In genomic region chr19:42528354-42529247, GRCh38 we compare ENCODE assay signal across 9 cellular contexts. TPM values are rescaled to one million over a fixed set of nuclear protein-coding genes. Genes with fewer than 3 reads are reported as not detected.
A peak's percentile ranks its signal among the peaks of the same experiment; 100 is the strongest.
DNase-seq lines count a peak whose midpoint lies in the region; ATAC-seq and TF ChIP-seq lines count a peak whose summit lies in the region.
"Had no signal": no experiment of that assay in that cellular context is flagged by ENCODE, and none has a peak within 500 bp of the region (broad histone marks: within the 10 kb centered on the region; RNA-seq: fewer than 3 reads in every experiment).

CEACAM1 (minus strand) TSS chr19:42528481; CDS start chr19:42528374, 107 bp downstream.

- no peak for TF ChIP-seq POLR2A in suprapubic skin (IDR thresholded peaks at IDR 0.05)
- TF ChIP-seq POLR2A in sigmoid colon (IDR thresholded peaks at IDR 0.05) = peak in 1 of 2 donors; percentile 43

- no peaks in the 10 kb centered on the region for H3F3A ChIP-seq in SU-DHL-6 (ENCODE audit: insufficient read depth)

- TF ChIP-seq CTCF in SU-DHL-6 (IDR thresholded peaks at IDR 0.05; ENCODE audit: insufficient read depth, low read length, poor library complexity, severe bottlenecking) (no peak), suprapubic skin (IDR thresholded peaks at IDR 0.05) (no peak), sigmoid colon (IDR thresholded peaks at IDR 0.05) (no peak), osteocyte (IDR thresholded peaks at IDR 0.05) (no peak)

- no peaks in the 10 kb centered on the region for H3K9me2 ChIP-seq in SU-DHL-6 (replicated peaks; ENCODE audit: insufficient read depth, low read length)

- ATAC-seq in memory B cell (ENCODE audit: low read depth) = peak; percentile 67
- no peak for ATAC-seq in HG03175 (IDR thresholded peaks at IDR 0.05; ENCODE audit: unreplicated experiment)

- H3K4me1 ChIP-seq in suprapubic skin (peaks cover 13% of the 10 kb centered on the region), sigmoid colon (peaks cover 0 to 4% (median 0%) of the 10 kb centered on the region in 4 donors)
- H3K4me1 ChIP-seq: SJSA1 had no signal

- H3K79me2 ChIP-seq in SU-DHL-6 (ENCODE audit: insufficient read depth, low read length) = no peaks in the 10 kb centered on the region

- H3K4me1 Mint-ChIP-seq in memory B cell (peaks cover 41% of the 10 kb centered on the region), osteocyte (ENCODE audit: unreplicated experiment) (peaks cover 3% of the 10 kb centered on the region)

- TF ChIP-seq EP300 in suprapubic skin (IDR thresholded peaks at IDR 0.05) (no peak), sigmoid colon (IDR thresholded peaks at IDR 0.05) (no peak)

- no peak within 1 kb of the TSS for H3K4me3 ChIP-seq in SU-DHL-6 (ENCODE audit: insufficient read depth, low read length, poor library complexity, severe bottlenecking)
- H3K4me3 ChIP-seq in suprapubic skin = peak within 1 kb of the TSS; percentile 25
- no peak within 1 kb of the TSS for H3K4me3 ChIP-seq in sigmoid colon
- H3K4me3 ChIP-seq: SJSA1 had no signal

- DNase-seq in GM19238 (ENCODE audit: insufficient read length, low spot score) (peak; percentile 53), amniotic epithelial cell (ENCODE audit: low read depth) (peak; percentile 7), memory B cell (ENCODE audit: low spot score in 2 of 2) (no peak), suprapubic skin (ENCODE audit: low spot score in 2 of 2) (no peak), sigmoid colon (no peak), osteocyte (ENCODE audit: extremely low spot score, unreplicated experiment) (no peak)

- no peaks in the 10 kb centered on the region for H3K9me3 Mint-ChIP-seq in memory B cell
- H3K9me3 Mint-ChIP-seq in osteocyte (ENCODE audit: unreplicated experiment) = no peaks in the 10 kb centered on the region

- H3K36me3 Mint-ChIP-seq in memory B cell (no peaks in the 10 kb centered on the region), osteocyte (ENCODE audit: unreplicated experiment) (no peaks in the 10 kb centered on the region)

- intact Hi-C loops in sigmoid colon (cut with DNase I) = loop anchor here (1.0 kb wide), 1 partner anchor 79 kb away; no protein-coding TSS in a partner anchor

- H3K9ac ChIP-seq in SU-DHL-6 (ENCODE audit: low read length) = peak within 1 kb of the TSS; percentile 40

- H3K4me3 Mint-ChIP-seq in memory B cell (peak within 1 kb of the TSS; percentile 87), osteocyte (ENCODE audit: unreplicated experiment) (no peak within 1 kb of the TSS)

- H3K27me3 ChIP-seq in SU-DHL-6 (ENCODE audit: low read length) (no peaks in the 10 kb centered on the region), suprapubic skin (no peaks in the 10 kb centered on the region), sigmoid colon (no peaks in the 10 kb centered on the region)
- H3K27me3 ChIP-seq: SJSA1 had no signal

- no peaks in the 10 kb centered on the region for H3K9me3 ChIP-seq in SU-DHL-6 (ENCODE audit: insufficient read depth, low read length)
- H3K9me3 ChIP-seq in suprapubic skin = no peaks in the 10 kb centered on the region
- no peaks in the 10 kb centered on the region for H3K9me3 ChIP-seq in sigmoid colon
- H3K9me3 ChIP-seq: SJSA1 had no signal

- peak within 1 kb of the TSS; percentile 43 for H3K4me2 ChIP-seq in SU-DHL-6 (ENCODE audit: low read depth, low read length, poor library complexity, severe bottlenecking)

- WGBS in suprapubic skin = 43% methylated on average over 7 of the region's 7 CpGs
- 24 to 37% methylated on average over 7 of the region's 7 CpGs for WGBS in sigmoid colon, 2 donors

- H3K27ac ChIP-seq in SU-DHL-6 (ENCODE audit: low read depth, low read length) = 0 out of 2 replicates have a peak within 1 kb of the TSS, but pooled peaks have one; percentile 4
- peak within 1 kb of the TSS; percentile 59 for H3K27ac ChIP-seq in suprapubic skin
- peak within 1 kb of the TSS in 2 of 4 donors; percentile 29 to 42 for H3K27ac ChIP-seq in sigmoid colon
- H3K27ac ChIP-seq: SJSA1 had no signal

- no peaks in the 10 kb centered on the region for H4K20me1 ChIP-seq in SU-DHL-6 (ENCODE audit: low read depth, low read length)

- no peaks in the 10 kb centered on the region for H3K36me3 ChIP-seq in SU-DHL-6 (ENCODE audit: low read length)
- H3K36me3 ChIP-seq in suprapubic skin = no peaks in the 10 kb centered on the region
- H3K36me3 ChIP-seq in sigmoid colon = no peaks in the 10 kb centered on the region
- H3K36me3 ChIP-seq: SJSA1 had no signal

- H2AFZ ChIP-seq in SU-DHL-6 (ENCODE audit: low read depth, low read length, severe bottlenecking) = peak within 1 kb of the TSS; percentile 44

- H3K27ac Mint-ChIP-seq in memory B cell = peak within 1 kb of the TSS; percentile 79
- no peak within 1 kb of the TSS for H3K27ac Mint-ChIP-seq in osteocyte (ENCODE audit: unreplicated experiment)

- no peaks in the 10 kb centered on the region for H3K27me3 Mint-ChIP-seq in memory B cell
- peaks cover 7% of the 10 kb centered on the region for H3K27me3 Mint-ChIP-seq in osteocyte (ENCODE audit: unreplicated experiment)

RNA-seq across cellular contexts. Expression of gene CEACAM1, which starts in this region (rescaled TPM):
- total RNA-seq in suprapubic skin (1 to 10 TPM; 2.0 to 9.9 (median 3.9) TPM), sigmoid colon (1 to 10 TPM in 1 of 4 donors, under 1 TPM in 3; 0.55 to 2.4 (median 0.69) TPM), osteocyte (not detected in 2 replicates)
- 100 to 1,000 TPM in 2 of 3 donors, 10 to 100 TPM in 1; 51.1 to 444 (median 148) TPM for polyA plus RNA-seq in sigmoid colon
- total RNA-seq: SJSA1 had no signal

Comparison
In these comparisons a context has a peak if more than half of its experiments do, and no peak if none do; other contexts are left out.
1. DNase-seq: peak in GM19238 (single experiment) and amniotic epithelial cell (single experiment); none in memory B cell (0 of 2), suprapubic skin (0 of 2), sigmoid colon (single experiment) and osteocyte (single experiment).